Comparison of ENCODE assay signal across 11 cellular contexts in the genomic region with DNA sequence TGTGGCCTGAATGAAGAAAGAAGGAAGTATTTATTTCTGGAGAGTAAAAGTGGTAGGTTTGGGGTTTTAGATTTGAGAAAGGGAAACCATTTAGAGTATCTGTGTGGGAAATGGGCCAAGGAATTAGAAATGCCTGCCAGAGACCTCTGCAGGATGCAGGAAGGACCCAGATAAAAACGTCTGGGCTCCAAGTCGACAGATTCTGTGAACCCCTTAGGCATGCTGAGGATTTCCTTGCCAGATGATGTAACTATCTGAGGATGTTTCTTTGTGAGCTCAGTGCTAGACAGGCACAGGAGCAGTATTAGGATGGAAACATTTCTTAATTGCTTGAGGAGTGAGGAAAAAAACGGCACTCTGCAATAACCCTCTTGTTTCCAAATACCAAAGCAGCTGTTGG.
A peak's percentile ranks its signal among the peaks of the same experiment; 100 is the strongest.
DNase-seq lines count a peak whose midpoint lies in the region; ATAC-seq and TF ChIP-seq lines count a peak whose summit lies in the region.
"Had no signal": no experiment of that assay in that cellular context is flagged by ENCODE, and none has a peak within 500 bp of the region (broad histone marks: within the 10 kb centered on the region; RNA-seq: fewer than 3 reads in every experiment).

No MANE protein-coding gene starts in this region.

- H3K79me2 ChIP-seq in mammary epithelial cell (ENCODE audit: insufficient read depth, low read length): peaks cover 14% of the 10 kb centered on the region
- H3K79me2 ChIP-seq in hepatocyte: no peaks in the 10 kb centered on the region

- H3K4me3 Mint-ChIP-seq in activated T-cell treated with anti-CD3 and anti-CD28 coated beads, Interleukin-2, amount 50 U/mL, for 72 hours: peak overlapping the region in 1 of 2 donors; percentile 8
- H3K4me3 Mint-ChIP-seq in stimulated activated naive B cell treated with anti-CD40 and anti-IgM and Interleukin-4, amounts not matched to agents 10 μg/mL and 1 μg/mL and 100 μg/mL, for 72 hours: no peak overlapping the region
- H3K4me3 Mint-ChIP-seq: dendritic cell treated with granulocyte-macrophage colony-stimulating factor and Interleukin-4, amounts not matched to agents 40 ng/mL and 50 ng/mL, for 4 days had no signal

- H3K4me2 ChIP-seq in mammary epithelial cell (ENCODE audit: insufficient read depth, low read depth, low read length): peak overlapping the region; percentile 69
- H3K4me2 ChIP-seq in hepatocyte: peak overlapping the region; percentile 1

- H3K4me3 ChIP-seq in mammary epithelial cell (replicated peaks in 1 of 3; ENCODE audit: insufficient read depth in 1 of 3, low read depth in 2 of 3, low read length in 3 of 3) (peak overlapping the region in 1 of 3 experiments; percentile 12), hepatocyte (no peak overlapping the region), vagina (no peak overlapping the region)

- H3K36me3 Mint-ChIP-seq in activated T-cell treated with anti-CD3 and anti-CD28 coated beads, Interleukin-2, amount 50 U/mL, for 72 hours (ENCODE audit: insufficient read depth in 2 of 2): no peaks in the 10 kb centered on the region
- H3K36me3 Mint-ChIP-seq in stimulated activated naive B cell treated with anti-CD40 and anti-IgM and Interleukin-4, amounts not matched to agents 10 μg/mL and 1 μg/mL and 100 μg/mL, for 72 hours: no peaks in the 10 kb centered on the region

- 0% methylated on average over 3 of the region's 3 CpGs for WGBS in mammary epithelial cell (ENCODE audit: low coverage, missing lambda C conversion rate)
- WGBS in hepatocyte (ENCODE audit: low lambda C conversion rate, missing lambda C conversion rate): 40% methylated on average over 3 of the region's 3 CpGs

- peak overlapping the region; percentile 31 for H3K27ac Mint-ChIP-seq in activated T-cell treated with anti-CD3 and anti-CD28 coated beads, Interleukin-2, amount 50 U/mL, for 72 hours
- H3K27ac Mint-ChIP-seq in stimulated activated naive B cell treated with anti-CD40 and anti-IgM and Interleukin-4, amounts not matched to agents 10 μg/mL and 1 μg/mL and 100 μg/mL, for 72 hours: no peak overlapping the region
- H3K27ac Mint-ChIP-seq: dendritic cell treated with granulocyte-macrophage colony-stimulating factor and Interleukin-4, amounts not matched to agents 40 ng/mL and 50 ng/mL, for 4 days had no signal

- ATAC-seq in activated T-cell treated with anti-CD3 and anti-CD28 coated beads, Interleukin-2, amount 50 U/mL, for 72 hours (replicated peaks in 1 of 2): no peak
- no peak for ATAC-seq in stimulated activated naive B cell treated with anti-CD40 and anti-IgM and Interleukin-4, amounts not matched to agents 10 μg/mL and 1 μg/mL and 100 μg/mL, for 72 hours (replicated peaks)
- ATAC-seq in GM19452 (IDR thresholded peaks at IDR 0.05; ENCODE audit: unreplicated experiment): no peak
- no peak for ATAC-seq in HG03354 (IDR thresholded peaks at IDR 0.05; ENCODE audit: poor library complexity, severe bottlenecking, unreplicated experiment)

- H3K27me3 ChIP-seq in mammary epithelial cell (ENCODE audit: insufficient read depth, low read length): no peaks in the 10 kb centered on the region
- no peaks in the 10 kb centered on the region for H3K27me3 ChIP-seq in hepatocyte
- H3K27me3 ChIP-seq in vagina: no peaks in the 10 kb centered on the region

- H3K9me2 ChIP-seq in hepatocyte (replicated peaks; ENCODE audit: insufficient read depth): no peaks in the 10 kb centered on the region

- H3K27me3 Mint-ChIP-seq in activated T-cell treated with anti-CD3 and anti-CD28 coated beads, Interleukin-2, amount 50 U/mL, for 72 hours (ENCODE audit: low read depth): no peaks in the 10 kb centered on the region
- H3K27me3 Mint-ChIP-seq in stimulated activated naive B cell treated with anti-CD40 and anti-IgM and Interleukin-4, amounts not matched to agents 10 μg/mL and 1 μg/mL and 100 μg/mL, for 72 hours: peaks cover 0 to 15% of the 10 kb centered on the region in 2 donors

- in situ Hi-C loops in mammary epithelial cell (cut with MboI; ENCODE audit: low sequenced_read_pairs in 2 of 2): no loop called here

- intact Hi-C loops in mammary epithelial cell (cut with micrococcal nuclease): loop anchor here (5.0 kb wide), 1 partner anchor 82 kb away; no protein-coding TSS in a partner anchor
- intact Hi-C loops in vagina (cut with DNase I): no loop called here

- H3K36me3 ChIP-seq in mammary epithelial cell (ENCODE audit: insufficient read depth, low read length) (no peaks in the 10 kb centered on the region), hepatocyte (replicated peaks; ENCODE audit: insufficient read depth, low read depth) (no peaks in the 10 kb centered on the region), vagina (no peaks in the 10 kb centered on the region)

- DNase-seq in activated T-cell treated with anti-CD3 and anti-CD28 coated beads, Interleukin-2, amount 50 U/mL, for 72 hours: no peak
- DNase-seq in activated T-cell treated with anti-CD3 and anti-CD28 coated beads, Interleukin-2, amount 50 U/mL, for 1 hour: no peak
- DNase-seq in mammary epithelial cell (peak; percentile 11), hepatocyte (ENCODE audit: low spot score) (peak; percentile 19), vagina (ENCODE audit: extremely low spot score in 2 of 2) (no peak)
- no peak for DNase-seq in stimulated activated naive B cell treated with anti-CD40 and anti-IgM and Interleukin-4, amounts not matched to agents 10 μg/mL and 1 μg/mL and 100 μg/mL, for 72 hours
- DNase-seq: activated CD4-positive, alpha-beta T cell treated with anti-CD3 and anti-CD28 coated beads, Interleukin-2, amount 50 U/mL, for 4 hours; MV-4-11 had no signal

- H3K9me3 Mint-ChIP-seq in activated T-cell treated with anti-CD3 and anti-CD28 coated beads, Interleukin-2, amount 50 U/mL, for 72 hours: no peaks in the 10 kb centered on the region
- H3K9me3 Mint-ChIP-seq in stimulated activated naive B cell treated with anti-CD40 and anti-IgM and Interleukin-4, amounts not matched to agents 10 μg/mL and 1 μg/mL and 100 μg/mL, for 72 hours: no peaks in the 10 kb centered on the region
- H3K9me3 Mint-ChIP-seq: dendritic cell treated with granulocyte-macrophage colony-stimulating factor and Interleukin-4, amounts not matched to agents 40 ng/mL and 50 ng/mL, for 4 days had no signal

- H3K4me1 Mint-ChIP-seq in activated T-cell treated with anti-CD3 and anti-CD28 coated beads, Interleukin-2, amount 50 U/mL, for 72 hours (ENCODE audit: low read depth): peaks cover 13% of the 10 kb centered on the region
- H3K4me1 Mint-ChIP-seq in stimulated activated naive B cell treated with anti-CD40 and anti-IgM and Interleukin-4, amounts not matched to agents 10 μg/mL and 1 μg/mL and 100 μg/mL, for 72 hours: peaks cover 5 to 6% of the 10 kb centered on the region in 2 donors

- peaks cover 32% of the 10 kb centered on the region for H3K4me1 ChIP-seq in mammary epithelial cell (ENCODE audit: insufficient read depth, low read length)
- H3K4me1 ChIP-seq in hepatocyte (ENCODE audit: insufficient read depth): no peaks in the 10 kb centered on the region
- H3K4me1 ChIP-seq in vagina: peaks cover 21% of the 10 kb centered on the region

- no peak for TF ChIP-seq POLR2A in vagina (IDR thresholded peaks at IDR 0.05)

- CTCF ChIA-PET in mammary epithelial cell (lab: Charles Lee; ENCODE audit: low non-redundant PET): no interaction called here

- no peaks in the 10 kb centered on the region for H4K20me1 ChIP-seq in mammary epithelial cell (ENCODE audit: insufficient read depth, low read length)
- no peaks in the 10 kb centered on the region for H4K20me1 ChIP-seq in hepatocyte (ENCODE audit: insufficient read depth, poor library complexity, severe bottlenecking)

- no peak for TF ChIP-seq CTCF in mammary epithelial cell (conservative IDR thresholded peaks at IDR 0.05 in 1 of 2, IDR thresholded peaks at IDR 0.05 in 1 of 2; ENCODE audit: extremely low read depth in 1 of 2, insufficient read depth in 1 of 2, low read depth in 1 of 2, low read length in 2 of 2)
- no peak for TF ChIP-seq CTCF in hepatocyte (IDR thresholded peaks at IDR 0.05; ENCODE audit: poor library complexity)
- no peak for TF ChIP-seq CTCF in vagina (IDR thresholded peaks at IDR 0.05)

- no TSS peak for BruUV-seq in mammary epithelial cell (replicated peaks; lab: Mats Ljungman, UMichigan)

- peak overlapping the region; percentile 35 for H3K9ac ChIP-seq in mammary epithelial cell (ENCODE audit: insufficient read depth, low read length)

- dilution Hi-C loops in mammary epithelial cell (cut with HindIII; ENCODE audit: low sequenced_read_pairs): no loop called here

- H2AFZ ChIP-seq in mammary epithelial cell (ENCODE audit: low read depth, low read length) (peak overlapping the region; percentile 82), hepatocyte (no peak overlapping the region)

- H3K9me3 ChIP-seq in mammary epithelial cell (replicated peaks; ENCODE audit: insufficient read depth, low read length) (no peaks in the 10 kb centered on the region), hepatocyte (ENCODE audit: low read depth) (peaks cover 6% of the 10 kb centered on the region), vagina (no peaks in the 10 kb centered on the region)

- H3K27ac ChIP-seq in mammary epithelial cell (ENCODE audit: insufficient read depth, low read depth, low read length) (peak overlapping the region; percentile 53), hepatocyte (no peak overlapping the region), vagina (peak overlapping the region; percentile 8)

Comparison
In these comparisons a context has a peak if more than half of its experiments do, and no peak if none do; other contexts are left out.
1. DNase-seq: peak in mammary epithelial cell (single experiment) and hepatocyte (single experiment); none in activated T-cell treated with anti-CD3 and anti-CD28 coated beads, Interleukin-2, amount 50 U/mL, for 72 hours (0 of 2), activated T-cell treated with anti-CD3 and anti-CD28 coated beads, Interleukin-2, amount 50 U/mL, for 1 hour (single experiment), vagina (0 of 2) and stimulated activated naive B cell treated with anti-CD40 and anti-IgM and Interleukin-4, amounts not matched to agents 10 μg/mL and 1 μg/mL and 100 μg/mL, for 72 hours (single experiment).